Comparison of ENCODE assay signal across 21 cellular contexts in genomic region chr13:114146173-114146572, GRCh38. TPM values are rescaled to one million over a fixed set of nuclear protein-coding genes. Genes with fewer than 3 reads are reported as not detected.
A peak's percentile ranks its signal among the peaks of the same experiment; 100 is the strongest.
DNase-seq lines count a peak whose midpoint lies in the region; ATAC-seq and TF ChIP-seq lines count a peak whose summit lies in the region.
"Had no signal": no experiment of that assay in that cellular context is flagged by ENCODE, and none has a peak within 500 bp of the region (broad histone marks: within the 10 kb centered on the region; RNA-seq: fewer than 3 reads in every experiment).

No MANE protein-coding gene starts in this region.

- H4K8ac ChIP-seq in neuronal stem cell (ENCODE audit: low read depth, low read length): no peak overlapping the region

- H3K23ac ChIP-seq in neuronal stem cell (ENCODE audit: low read depth, low read length, poor library complexity): no peak overlapping the region

- H2BK5ac ChIP-seq in neuronal stem cell (ENCODE audit: low read length): no peak overlapping the region

- H3K79me1 ChIP-seq in neuronal stem cell (ENCODE audit: low read depth, low read length): no peaks in the 10 kb centered on the region

- no peak for ATAC-seq in CD8-positive, alpha-beta T cell
- ATAC-seq in central memory CD8-positive, alpha-beta T cell (replicated peaks; ENCODE audit: extremely low read depth, poor library complexity, severe bottlenecking): no peak
- ATAC-seq in HG03097 (IDR thresholded peaks at IDR 0.05; ENCODE audit: low FRiP score, unreplicated experiment) (no peak), GM21360 (IDR thresholded peaks at IDR 0.05; ENCODE audit: unreplicated experiment) (no peak), GM21723 (IDR thresholded peaks at IDR 0.05; ENCODE audit: unreplicated experiment) (no peak)
- ATAC-seq: activated T-cell treated with anti-CD3 and anti-CD28 coated beads, Interleukin-2, amount 50 U/mL, for 4 hours had no signal

- no peaks in the 10 kb centered on the region for H3K36me3 ChIP-seq in CD8-positive, alpha-beta T cell (ENCODE audit: insufficient read depth, low read length)
- peaks cover 0 to 2% of the 10 kb centered on the region in 2 donors for H3K36me3 ChIP-seq in neuronal stem cell (replicated peaks in 1 of 2; ENCODE audit: control insufficient read depth in 2 of 2, insufficient read depth in 2 of 2, low read length in 2 of 2)
- H3K36me3 ChIP-seq: esophagus squamous epithelium had no signal

- WGBS in neuronal stem cell (ENCODE audit: extremely low coverage in 2 of 2, insufficient read length in 2 of 2, insufficient replicate concordance in 1 of 2), 2 donors: no CpG with 5 or more reads among the region's 14 CpGs

- H3K27ac Mint-ChIP-seq in activated CD4-positive, alpha-beta T cell treated with anti-CD3 and anti-CD28 coated beads, Interleukin-2, amount 10 ng/mL, durations not matched to agents 7 days and 5 days: no peak overlapping the region
- no peak overlapping the region for H3K27ac Mint-ChIP-seq in CD8-positive, alpha-beta T cell
- peak overlapping the region; percentile 98 for H3K27ac Mint-ChIP-seq in central memory CD8-positive, alpha-beta T cell (ENCODE audit: low read depth)
- H3K27ac Mint-ChIP-seq: progenitor cell of endocrine pancreas had no signal

- peak overlapping the region; percentile 17 for H3K4me3 Mint-ChIP-seq in activated CD4-positive, alpha-beta T cell treated with anti-CD3 and anti-CD28 coated beads, Interleukin-2, amount 10 ng/mL, durations not matched to agents 7 days and 5 days
- H3K4me3 Mint-ChIP-seq in CD8-positive, alpha-beta T cell: peak overlapping the region; percentile 32
- H3K4me3 Mint-ChIP-seq in central memory CD8-positive, alpha-beta T cell: peak overlapping the region; percentile 10
- H3K4me3 Mint-ChIP-seq: activated T-cell treated with anti-CD3 and anti-CD28 coated beads, Interleukin-2, amount 50 U/mL, for 4 hours had no signal

- peak overlapping the region; percentile 6 for H2AFZ ChIP-seq in neuronal stem cell (ENCODE audit: low read length)

- H3K36me3 Mint-ChIP-seq in activated CD4-positive, alpha-beta T cell treated with anti-CD3 and anti-CD28 coated beads, Interleukin-2, amount 10 ng/mL, durations not matched to agents 7 days and 5 days (ENCODE audit: low read depth): peaks cover 33% of the 10 kb centered on the region
- H3K36me3 Mint-ChIP-seq in CD8-positive, alpha-beta T cell: no peaks in the 10 kb centered on the region
- H3K36me3 Mint-ChIP-seq in central memory CD8-positive, alpha-beta T cell (ENCODE audit: insufficient read depth): peaks cover 12% of the 10 kb centered on the region

- H3K4ac ChIP-seq in neuronal stem cell (ENCODE audit: low read length): no peak overlapping the region

- no peak for TF ChIP-seq CTCF in CD8-positive, alpha-beta T cell (IDR thresholded peaks at IDR 0.05)

- H3K27me3 Mint-ChIP-seq in activated CD4-positive, alpha-beta T cell treated with anti-CD3 and anti-CD28 coated beads, Interleukin-2, amount 10 ng/mL, durations not matched to agents 7 days and 5 days: no peaks in the 10 kb centered on the region
- H3K27me3 Mint-ChIP-seq in CD8-positive, alpha-beta T cell (ENCODE audit: low read depth): no peaks in the 10 kb centered on the region
- no peaks in the 10 kb centered on the region for H3K27me3 Mint-ChIP-seq in central memory CD8-positive, alpha-beta T cell

- DNase-seq in activated CD4-positive, alpha-beta T cell treated with anti-CD3 and anti-CD28 coated beads, Interleukin-2, amount 10 ng/mL, durations not matched to agents 7 days and 5 days: no peak
- no peak for DNase-seq in activated CD4-positive, alpha-beta T cell treated with anti-CD3 and anti-CD28 coated beads, Interleukin-2, amount 50 U/mL, for 4 hours
- DNase-seq in CD8-positive, alpha-beta T cell: no peak
- DNase-seq in central memory CD8-positive, alpha-beta T cell (ENCODE audit: low spot score in 2 of 2): no peak
- DNase-seq in neuronal stem cell (ENCODE audit: low spot score): no peak
- DNase-seq: amygdala; central memory CD4-positive, alpha-beta T cell; DMS79; effector CD4-positive, alpha-beta T cell; esophagus squamous epithelium; NCI-H1105; NCI-H2081 treated with DMSO at 0.1 percent for 48 hours; T1000 had no signal

- peak overlapping the region; percentile 6 for H3K27ac ChIP-seq in CD8-positive, alpha-beta T cell (ENCODE audit: low read depth, low read length)
- H3K27ac ChIP-seq in neuronal stem cell (replicated peaks; ENCODE audit: low read length): no peak overlapping the region
- H3K27ac ChIP-seq: A549, C4-2B, esophagus squamous epithelium had no signal

- H3K14ac ChIP-seq in neuronal stem cell (ENCODE audit: low read length): no peak overlapping the region

- no peak overlapping the region for H3K9ac ChIP-seq in neuronal stem cell (ENCODE audit: low read depth, low read length, poor library complexity)

- no peak overlapping the region for H3K18ac ChIP-seq in neuronal stem cell (ENCODE audit: low read length)

- no peaks in the 10 kb centered on the region for H3K9me3 Mint-ChIP-seq in activated CD4-positive, alpha-beta T cell treated with anti-CD3 and anti-CD28 coated beads, Interleukin-2, amount 10 ng/mL, durations not matched to agents 7 days and 5 days
- no peaks in the 10 kb centered on the region for H3K9me3 Mint-ChIP-seq in CD8-positive, alpha-beta T cell
- H3K9me3 Mint-ChIP-seq in central memory CD8-positive, alpha-beta T cell: no peaks in the 10 kb centered on the region
- H3K9me3 Mint-ChIP-seq: activated T-cell treated with anti-CD3 and anti-CD28 coated beads, Interleukin-2, amount 50 U/mL, for 4 hours had no signal

- no peak overlapping the region for H4K91ac ChIP-seq in neuronal stem cell (ENCODE audit: low read depth, low read length, poor library complexity)

- no peaks in the 10 kb centered on the region for H3K27me3 ChIP-seq in CD8-positive, alpha-beta T cell (ENCODE audit: insufficient read depth, low read length)
- peaks cover 0 to 8% (median 0%) of the 10 kb centered on the region in 3 experiments for H3K27me3 ChIP-seq in neuronal stem cell (ENCODE audit: control insufficient read depth in 3 of 3, insufficient read depth in 3 of 3, low read depth in 1 of 3, low read length in 3 of 3)
- H3K27me3 ChIP-seq: esophagus squamous epithelium had no signal

- H3K4me3 ChIP-seq in CD8-positive, alpha-beta T cell (ENCODE audit: low read depth, low read length): peak overlapping the region; percentile 6
- no peak overlapping the region for H3K4me3 ChIP-seq in neuronal stem cell (ENCODE audit: low read length in 2 of 2)
- H3K4me3 ChIP-seq: A549, esophagus squamous epithelium had no signal

- peaks cover 63% of the 10 kb centered on the region for H3K4me1 Mint-ChIP-seq in activated CD4-positive, alpha-beta T cell treated with anti-CD3 and anti-CD28 coated beads, Interleukin-2, amount 10 ng/mL, durations not matched to agents 7 days and 5 days
- H3K4me1 Mint-ChIP-seq in CD8-positive, alpha-beta T cell (ENCODE audit: low read depth): peaks cover 31% of the 10 kb centered on the region
- H3K4me1 Mint-ChIP-seq in central memory CD8-positive, alpha-beta T cell: peaks cover 57% of the 10 kb centered on the region

- intact Hi-C loops in CD8-positive, alpha-beta T cell (cut with DNase I, micrococcal nuclease): loop anchor here in 1 of 2 experiments (5.0 kb wide), 1 partner anchor 34 kb away; no protein-coding TSS in a partner anchor

- H3K9me3 ChIP-seq in CD8-positive, alpha-beta T cell (ENCODE audit: low read length): no peaks in the 10 kb centered on the region
- peaks cover 0 to 10% of the 10 kb centered on the region in 2 donors for H3K9me3 ChIP-seq in neuronal stem cell (replicated peaks in 1 of 2; ENCODE audit: control insufficient read depth in 2 of 2, insufficient read depth in 1 of 2, low read depth in 1 of 2, low read length in 2 of 2)
- H3K9me3 ChIP-seq: A549, esophagus squamous epithelium had no signal

- no peak overlapping the region for H2BK15ac ChIP-seq in neuronal stem cell (ENCODE audit: low read length)

- H2BK120ac ChIP-seq in neuronal stem cell (ENCODE audit: low read depth, low read length): no peak overlapping the region

- no peak overlapping the region for H3K4me2 ChIP-seq in neuronal stem cell (ENCODE audit: insufficient read depth, low read length, poor library complexity, severe bottlenecking)
- H3K4me2 ChIP-seq: A549 had no signal

- peaks cover 95% of the 10 kb centered on the region for H3K4me1 ChIP-seq in CD8-positive, alpha-beta T cell (ENCODE audit: insufficient read depth, low read length)
- peaks cover 0 to 12% of the 10 kb centered on the region in 2 donors for H3K4me1 ChIP-seq in neuronal stem cell (ENCODE audit: control insufficient read depth in 2 of 2, insufficient read depth in 1 of 2, low read depth in 1 of 2, low read length in 2 of 2)

- POLR2A ChIA-PET in activated CD4-positive, alpha-beta T cell treated with anti-CD3 and anti-CD28 coated beads, Interleukin-2, amount 10 ng/mL, durations not matched to agents 7 days and 5 days (lab: Charles Lee): no interaction called here
- POLR2A ChIA-PET in CD8-positive, alpha-beta T cell (lab: Charles Lee): interaction anchor here (1.0 kb wide), 1 partner anchor 80 kb away, joined by 3 read pairs; no protein-coding TSS in a partner anchor

- CTCF ChIA-PET in activated CD4-positive, alpha-beta T cell treated with anti-CD3 and anti-CD28 coated beads, Interleukin-2, amount 10 ng/mL, durations not matched to agents 7 days and 5 days (lab: Charles Lee): interaction anchor here (1.0 kb wide), 1 partner anchor 15 kb away, joined by 3 read pairs; no protein-coding TSS in a partner anchor
- CTCF ChIA-PET in CD8-positive, alpha-beta T cell (lab: Charles Lee): interaction anchor here (1.1 to 1.2 kb wide), 2 partner anchors 16 to 17 kb away, joined by 3 to 4 read pairs; no protein-coding TSS in a partner anchor

- no peak overlapping the region for H2AK5ac ChIP-seq in neuronal stem cell (ENCODE audit: low read depth, low read length)

- H2BK12ac ChIP-seq in neuronal stem cell (ENCODE audit: low read length): no peak overlapping the region

RNA-seq across cellular contexts. Expression of gene RASA3, which starts 13.8 kb away (rescaled TPM):
- 100 to 1,000 TPM; 114 to 115 TPM for total RNA-seq in activated CD4-positive, alpha-beta T cell treated with anti-CD3 and anti-CD28 coated beads, Interleukin-2, amount 10 ng/mL, durations not matched to agents 7 days and 5 days
- total RNA-seq in CD8-positive, alpha-beta T cell: 100 to 1,000 TPM; 144 TPM
- polyA plus RNA-seq in neuronal stem cell (2013, experiment 1 of 2): 9.5 TPM
- 8.9 TPM for polyA plus RNA-seq in neuronal stem cell (2013, experiment 2 of 2)

RNA-seq across cellular contexts. Expression of gene CFAP97D2, which starts 32.9 kb away (rescaled TPM):
- total RNA-seq in activated CD4-positive, alpha-beta T cell treated with anti-CD3 and anti-CD28 coated beads, Interleukin-2, amount 10 ng/mL, durations not matched to agents 7 days and 5 days: not detected
- 1 to 10 TPM; 3.8 to 4.1 TPM for total RNA-seq in CD8-positive, alpha-beta T cell
- 0.22 TPM for polyA plus RNA-seq in neuronal stem cell (2013, experiment 1 of 2)
- polyA plus RNA-seq in neuronal stem cell (2013, experiment 2 of 2): 0.11 TPM
- total RNA-seq: activated T-cell treated with anti-CD3 and anti-CD28 coated beads, Interleukin-2, amount 50 U/mL, for 4 hours; esophagus squamous epithelium; lower leg skin; progenitor cell of endocrine pancreas had no signal
- polyA plus RNA-seq: A549 had no signal

Comparison
In these comparisons a context has a peak if more than half of its experiments do, and no peak if none do; other contexts are left out.
1. RNA of gene CFAP97D2, which starts 32.9 kb away (total RNA-seq): 3.8 to 4.1 TPM in CD8-positive, alpha-beta T cell; not detected in activated CD4-positive, alpha-beta T cell treated with anti-CD3 and anti-CD28 coated beads, Interleukin-2, amount 10 ng/mL, durations not matched to agents 7 days and 5 days; every median in the first group is over 4 times any median in the second.
2. Peak in every context shown above with its lines, with median percentiles within 50 percentile points of each other: H3K4me3 Mint-ChIP-seq.